19 cellular contexts compared by ENCODE assay signal in genomic region chr1:67908260-67908936, GRCh38.
A peak's percentile ranks its signal among the peaks of the same experiment; 100 is the strongest.
DNase-seq lines count a peak whose midpoint lies in the region; ATAC-seq, FAIRE-seq and TF ChIP-seq lines count a peak whose summit lies in the region.
"Had no signal": no experiment of that assay in that cellular context is flagged by ENCODE, and none has a peak within 500 bp of the region (broad histone marks: within the 10 kb centered on the region; RNA-seq: fewer than 3 reads in every experiment).

No MANE protein-coding gene starts in this region.

- no peaks in the 10 kb centered on the region for H3K36me3 ChIP-seq in K562 (ENCODE audit: control insufficient read depth, insufficient read depth, low read length)
- H3K36me3 ChIP-seq in thyroid gland, result no peaks in the 10 kb centered on the region
- H3K36me3 ChIP-seq in transverse colon, result no peaks in the 10 kb centered on the region

- no peak overlapping the region for H3K4me3 ChIP-seq in LNCaP clone FGC (ENCODE audit: low read depth, low read length)
- no peak overlapping the region for H3K4me3 ChIP-seq in K562
- H3K4me3 ChIP-seq in thyroid gland (replicated peaks in 1 of 3), result no peak overlapping the region
- no peak overlapping the region for H3K4me3 ChIP-seq in transverse colon
- H3K4me3 ChIP-seq: GM23248 had no signal

- H3K27me3 ChIP-seq in K562 (ENCODE audit: control insufficient read depth in 2 of 2, insufficient read depth in 2 of 2, low read length in 2 of 2) (no peaks in the 10 kb centered on the region; a peak in 1 of 5 replicates), thyroid gland (no peaks in the 10 kb centered on the region), transverse colon (no peaks in the 10 kb centered on the region)

- no peaks in the 10 kb centered on the region for H4K20me1 ChIP-seq in K562 (replicated peaks; ENCODE audit: control insufficient read depth, insufficient read depth, low read length)

- FAIRE-seq in K562 (lab: Jason Lieb, UNC), result no peak
- FAIRE-seq: GM18507 had no signal

- DNase-seq in DMS53 treated with DMSO at 0.1 percent for 48 hours (lab: John Stamatoyannopoulos, UW; ENCODE audit: unreplicated experiment), result peak; percentile 54
- DNase-seq in LNCaP clone FGC (ENCODE audit: low read depth), result peak; percentile 7
- DNase-seq in K562 (ENCODE audit: extremely low read depth in 1 of 4, low spot score in 3 of 4), result no peak
- peak; percentile 40 to 72 for DNase-seq in lung microvascular endothelial cell (ENCODE audit: low read depth in 2 of 2)
- no peak for DNase-seq in thyroid gland
- no peak for DNase-seq in omental fat pad (ENCODE audit: low spot score)
- DNase-seq in transverse colon, result no peak
- DNase-seq in occipital lobe (lab: John Stamatoyannopoulos, UW), result no peak
- DNase-seq: C1 segment of cervical spinal cord, DMS 273 treated with DMSO at 0.1 percent for 48 hours, GM23248, MM.1S, NCI-H1105, NCI-H187 treated with DMSO at 0.1 percent for 48 hours, NCI-H526, Right ventricle myocardium superior, T-helper 17 cell had no signal

- TF ChIP-seq POLR2A in K562 (conservative IDR thresholded peaks at IDR 0.05) (no peak), thyroid gland (IDR thresholded peaks at IDR 0.05) (no peak), transverse colon (IDR thresholded peaks at IDR 0.05) (no peak)

- H2AFZ ChIP-seq in K562 (ENCODE audit: low read depth, low read length), result peak overlapping the region; percentile 37; the same call in 1 of the 2 replicates
- H2AFZ ChIP-seq: GM23248 had no signal

- H3K79me2 ChIP-seq in K562 (ENCODE audit: control insufficient read depth, insufficient read depth, low read length), result no peaks in the 10 kb centered on the region

- H3K9ac ChIP-seq in K562 (ENCODE audit: insufficient read depth in 1 of 2, low read depth in 2 of 2, low read length in 2 of 2), result no peak overlapping the region
- H3K9ac ChIP-seq: GM23248, KMS-11 had no signal

- TF ChIP-seq RAD21 in K562 (CRISPR knock-in tag; conservative IDR thresholded peaks at IDR 0.05 in 1 of 2, IDR thresholded peaks at IDR 0.05 in 1 of 2), result no peak

- no peaks in the 10 kb centered on the region for H3K9me1 ChIP-seq in K562 (ENCODE audit: control insufficient read depth, insufficient read depth, low read length)

- 30% methylated on average over 6 of the region's 6 CpGs for WGBS in K562 (ENCODE audit: insufficient coverage, low coverage, missing lambda C conversion rate)
- 75 to 80% methylated on average over 6 of the region's 6 CpGs for WGBS in thyroid gland, 2 donors
- 37 to 47% methylated on average over 5 to 6 of the region's 6 CpGs for WGBS in transverse colon (ENCODE audit: low coverage in 1 of 2), 2 donors

- POLR2A ChIA-PET in K562 (lab: Yijun Ruan, JAX), result interaction anchor here (1.9 to 2.6 kb wide), 2 partner anchors 8 to 10 kb away, joined by 6 to 10 read pairs; no protein-coding TSS in a partner anchor

- H3K4me1 ChIP-seq in K562 (replicated peaks in 1 of 2; ENCODE audit: control insufficient read depth in 2 of 2, insufficient read depth in 2 of 2, low read length in 2 of 2) (peaks cover 0 to under 1% of the 10 kb centered on the region in 2 experiments; a peak in 2 of 5 replicates), thyroid gland (no peaks in the 10 kb centered on the region), transverse colon (no peaks in the 10 kb centered on the region)

- H3K27ac ChIP-seq in K562 (ENCODE audit: extremely low read depth, low read depth, low read length) (no peak overlapping the region), thyroid gland (no peak overlapping the region), transverse colon (no peak overlapping the region)
- H3K27ac ChIP-seq: GM23248, KMS-11 had no signal

- no peak for TF ChIP-seq EP300 in K562 (IDR thresholded peaks at IDR 0.05; ENCODE audit: low read length)
- TF ChIP-seq EP300 in transverse colon (IDR thresholded peaks at IDR 0.05; ENCODE audit: low read depth), result no peak

- no peak for ATAC-seq in K562
- ATAC-seq in omental fat pad (ENCODE audit: low FRiP score), result no peak
- ATAC-seq: T-helper 17 cell had no signal

- no TSS peak for BruUV-seq in K562 (replicated peaks; lab: Mats Ljungman, UMichigan)

- intact Hi-C loops in K562 (cut with micrococcal nuclease), result no loop called here
- intact Hi-C loops in thyroid gland (cut with DNase I), result no loop called here
- intact Hi-C loops in transverse colon (cut with DNase I; ENCODE audit: low total_unique reads), result no loop called here

- CTCF ChIA-PET in K562 (lab: Yijun Ruan, JAX; ENCODE audit: low intra/inter-chr PET ratio), result no interaction called here

- H3K9me3 ChIP-seq in K562 (replicated peaks; ENCODE audit: control insufficient read depth, insufficient read depth, low read depth, low read length) (0 out of 2 replicates have a peak, but pooled peaks cover 1% of the 10 kb centered on the region), thyroid gland (no peaks in the 10 kb centered on the region), transverse colon (no peaks in the 10 kb centered on the region)

- H3K4me2 ChIP-seq in K562 (ENCODE audit: insufficient read depth, low read length), result no peak overlapping the region
- H3K4me2 ChIP-seq: KMS-11 had no signal

- TF ChIP-seq CTCF in LNCaP clone FGC (IDR thresholded peaks at IDR 0.05; ENCODE audit: control insufficient read depth, extremely low read depth, insufficient read depth), result no peak
- TF ChIP-seq CTCF in K562 (IDR thresholded peaks at IDR 0.05 in 2 of 3, conservative IDR thresholded peaks at IDR 0.05 in 1 of 3; ENCODE audit: insufficient read depth in 2 of 3, low read depth in 1 of 3, low read length in 3 of 3), result no peak
- TF ChIP-seq CTCF in thyroid gland (IDR thresholded peaks at IDR 0.05), result no peak
- TF ChIP-seq CTCF in omental fat pad (IDR thresholded peaks at IDR 0.05), result no peak
- no peak for TF ChIP-seq CTCF in transverse colon (IDR thresholded peaks at IDR 0.05)

- in situ Hi-C loops in K562 (cut with MboI) (no loop called here), transverse colon (cut with MboI; ENCODE audit: low pct_ligation_motif_present in 1 of 4, low pct_unique_long_range_greater_than_20kb in 1 of 4, low sequenced_read_pairs in 3 of 4) (no loop called here)

TF ChIP-seq in K562, 482 proteins besides CTCF, POLR2A, EP300 and RAD21 (continues in another document):
- TF ChIP-seq CREBBP (IDR thresholded peaks at IDR 0.05; ENCODE audit: low read depth, low read length) (no peak), GABPB2 (CRISPR knock-in tag; conservative IDR thresholded peaks at IDR 0.05) (no peak), HES1 (IDR thresholded peaks at IDR 0.05; ENCODE audit: low read depth) (no peak), GTF3C2 (IDR thresholded peaks at IDR 0.05; ENCODE audit: borderline replicate concordance, extremely low read depth, insufficient read length) (no peak), IRF9 (tag; IDR thresholded peaks at IDR 0.05) (no peak), ZNF354B (CRISPR knock-in tag; IDR thresholded peaks at IDR 0.05) (no peak)

Comparison
In these comparisons a context has a peak if more than half of its experiments do, and no peak if none do; other contexts are left out.
1. DNase-seq: peak in DMS53 treated with DMSO at 0.1 percent for 48 hours (single experiment), LNCaP clone FGC (single experiment) and lung microvascular endothelial cell (2 of 2); none in K562 (0 of 4), thyroid gland (0 of 2), omental fat pad (single experiment), transverse colon (single experiment) and occipital lobe (single experiment).